In genomic region chr6:143700684-143701342, GRCh38 we compare ENCODE assay signal across 10 cellular contexts. TPM values are rescaled to one million over a fixed set of nuclear protein-coding genes. Genes with fewer than 3 reads are reported as not detected.
DNase-seq lines count a peak whose midpoint lies in the region; ATAC-seq, FAIRE-seq and TF ChIP-seq lines count a peak whose summit lies in the region.
"Had no signal": no experiment of that assay in that cellular context is flagged by ENCODE, and none has a peak within 500 bp of the region (broad histone marks: within the 10 kb centered on the region; RNA-seq: fewer than 3 reads in every experiment).

No MANE protein-coding gene starts in this region.

- no peaks in the 10 kb centered on the region for H3K9me3 Mint-ChIP-seq in glutamatergic neuron (ENCODE audit: unreplicated experiment)
- H3K9me3 Mint-ChIP-seq: CD8-positive, alpha-beta T cell had no signal

- peaks cover 11 to 20% (median 15%) of the 10 kb centered on the region in 3 donors for H3K4me1 ChIP-seq in pancreas
- H3K4me1 ChIP-seq: HAP-1 had no signal

- H3K4me3 Mint-ChIP-seq in glutamatergic neuron (ENCODE audit: unreplicated experiment), result no peak overlapping the region
- H3K4me3 Mint-ChIP-seq: CD8-positive, alpha-beta T cell had no signal

- peaks cover 4% of the 10 kb centered on the region for H3K4me1 Mint-ChIP-seq in glutamatergic neuron (ENCODE audit: low read depth, unreplicated experiment)

- no peaks in the 10 kb centered on the region for H3K9me3 ChIP-seq in pancreas
- H3K9me3 ChIP-seq: HAP-1 had no signal

- H3K36me3 ChIP-seq in BJ (ENCODE audit: control insufficient read depth, insufficient read depth, low read length), result no peaks in the 10 kb centered on the region
- no peaks in the 10 kb centered on the region for H3K36me3 ChIP-seq in pancreas
- H3K36me3 ChIP-seq: HAP-1 had no signal

- peak; percentile 5 for FAIRE-seq in pancreas (lab: Jason Lieb, UNC)

- no peaks in the 10 kb centered on the region for H3K27me3 ChIP-seq in BJ (ENCODE audit: control insufficient read depth, insufficient read depth, low read length)
- H3K27me3 ChIP-seq in pancreas, result no peaks in the 10 kb centered on the region

- no peak overlapping the region for H3K27ac ChIP-seq in pancreas

- CTCF ChIA-PET in BJ (lab: Yijun Ruan, JAX), result interaction anchor here (1.0 kb wide), 1 partner anchor 16 kb away, joined by 3 read pairs; no protein-coding TSS in a partner anchor

- DNase-seq in BJ (ENCODE audit: low read depth) (peak; percentile 26), fibroblast of the aortic adventitia (ENCODE audit: low read depth) (peak; percentile 77), pancreas (no peak), NCI-H2196 (lab: John Stamatoyannopoulos, UW; ENCODE audit: unreplicated experiment) (no peak), glutamatergic neuron (no peak), head of caudate nucleus (no peak)
- DNase-seq: CD8-positive, alpha-beta T cell had no signal

- H3K4me3 ChIP-seq in BJ (ENCODE audit: low read depth, low read length) (no peak overlapping the region), fibroblast of the aortic adventitia (ENCODE audit: low read depth, low read length) (no peak overlapping the region), pancreas (no peak overlapping the region)
- H3K4me3 ChIP-seq: HAP-1 had no signal

- POLR2A ChIA-PET in BJ (lab: Charles Lee), result no interaction called here

- H3K27me3 Mint-ChIP-seq in glutamatergic neuron (ENCODE audit: unreplicated experiment), result no peaks in the 10 kb centered on the region

- H3K36me3 Mint-ChIP-seq in glutamatergic neuron (ENCODE audit: unreplicated experiment), result no peaks in the 10 kb centered on the region

- intact Hi-C loops in pancreas (cut with DNase I), result no loop called here
- intact Hi-C loops in head of caudate nucleus (cut with DNase I), result no loop called here

- no peak for TF ChIP-seq CTCF in BJ (IDR thresholded peaks at IDR 0.05; ENCODE audit: insufficient read depth, low read depth, low read length)
- no peak for TF ChIP-seq CTCF in fibroblast of the aortic adventitia (IDR thresholded peaks at IDR 0.05; ENCODE audit: insufficient read depth, low read length)
- no peak for TF ChIP-seq CTCF in pancreas (IDR thresholded peaks at IDR 0.05)
- no peak for TF ChIP-seq CTCF in glutamatergic neuron (IDR thresholded peaks at IDR 0.05; ENCODE audit: partially characterized antibody, unreplicated experiment)

- H3K27ac Mint-ChIP-seq in glutamatergic neuron (ENCODE audit: unreplicated experiment), result no peak overlapping the region
- H3K27ac Mint-ChIP-seq: CD8-positive, alpha-beta T cell had no signal

- WGBS in pancreas, 2 donors, result 27 to 31% methylated on average over 8 of the region's 8 CpGs

- peak; percentile 84 for ATAC-seq in SK-N-SH treated with all-trans-retinoic acid at 6 μM for 48 hours
- peak in 3 of 4 donors; percentile 20 to 41 (median 23) for ATAC-seq in pancreas
- no peak for ATAC-seq in activated CD4-positive, CD25-positive, alpha-beta regulatory T cell treated with anti-CD3 and anti-CD28 coated beads, Interleukin-2, amount 50 U/mL, for 24 hours
- ATAC-seq: CD8-positive, alpha-beta T cell had no signal

TF ChIP-seq in SK-N-SH treated with all-trans-retinoic acid at 6 μM for 48 hours, 23 proteins besides CTCF, POLR2A, EP300 and RAD21:
- TF ChIP-seq PPARA (CRISPR knock-in tag; IDR thresholded peaks at IDR 0.05; ENCODE audit: borderline replicate concordance) (no peak), TCF4 (CRISPR knock-in tag; IDR thresholded peaks at IDR 0.05; ENCODE audit: borderline replicate concordance) (peak; percentile 72)

RNA-seq across cellular contexts. Expression of gene PHACTR2, which starts 23.0 kb away (rescaled TPM):
- polyA plus RNA-seq in BJ (2011; rRNA removed) (26.0 and 30.6 TPM in 2 replicates), pancreas (1 to 10 TPM; 2.7 to 3.1 TPM)
- polyA minus RNA-seq in BJ (2011; rRNA and poly(A)+ RNA removed), result 37.1 and 39.1 TPM in 2 replicates
- total RNA-seq in fibroblast of the aortic adventitia (ENCODE audit: low replicate concordance) (25.8 and 74.7 TPM in 2 replicates), pancreas (10 to 100 TPM in 2 of 6 donors, 1 to 10 TPM in 4; 5.9 to 19.0 (median 8.9) TPM), glutamatergic neuron (ENCODE audit: unreplicated experiment) (9.7 TPM)

Comparison
In these comparisons a context has a peak if more than half of its experiments do, and no peak if none do; other contexts are left out.
1. DNase-seq: peak in BJ (single experiment) and fibroblast of the aortic adventitia (single experiment); none in pancreas (0 of 6), NCI-H2196 (single experiment), glutamatergic neuron (single experiment) and head of caudate nucleus (0 of 42).
2. ATAC-seq: peak in SK-N-SH treated with all-trans-retinoic acid at 6 μM for 48 hours (single experiment) and pancreas (3 of 4); none in activated CD4-positive, CD25-positive, alpha-beta regulatory T cell treated with anti-CD3 and anti-CD28 coated beads, Interleukin-2, amount 50 U/mL, for 24 hours (0 of 2).